8 cellular contexts compared by ENCODE assay signal in the genomic region with DNA sequence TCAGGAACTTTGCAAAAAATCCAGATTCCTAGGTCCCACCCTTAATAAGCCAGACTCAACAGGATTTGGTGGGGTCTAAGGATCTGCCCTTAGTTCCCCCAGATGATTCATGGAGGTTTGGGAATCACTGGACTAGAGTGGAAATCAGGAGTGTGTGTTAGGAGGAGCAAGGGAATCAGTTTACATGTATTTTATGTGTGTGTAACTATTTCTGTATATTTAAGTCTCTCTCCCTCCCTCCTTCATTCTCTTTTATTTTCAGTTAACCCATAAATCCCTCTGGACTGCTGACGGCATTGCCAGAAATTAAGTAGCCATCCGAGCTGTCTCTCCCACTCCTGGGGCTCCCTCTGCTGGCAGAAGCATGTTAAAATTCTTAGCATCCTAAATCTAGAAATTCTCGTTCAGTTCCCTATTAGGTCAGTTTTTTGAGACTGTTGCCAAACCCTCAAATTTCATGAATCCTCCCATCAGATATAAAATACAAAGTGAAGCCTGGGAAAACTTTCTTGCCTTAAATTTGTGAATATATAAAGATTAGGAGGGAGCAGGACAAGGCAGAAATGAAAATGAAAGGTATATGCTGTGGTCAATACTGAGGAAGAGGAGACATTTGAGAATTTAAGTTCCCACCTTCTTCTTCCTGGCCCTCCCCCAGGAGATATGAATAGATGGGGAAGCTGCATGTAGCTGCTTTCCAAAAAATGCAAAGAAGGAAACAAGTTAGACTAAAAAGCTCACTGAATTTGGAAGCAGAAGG.
DNase-seq lines count a peak whose midpoint lies in the region; ATAC-seq lines count a peak whose summit lies in the region.

No MANE protein-coding gene starts in this region.

- ATAC-seq in HG02938 (IDR thresholded peaks at IDR 0.05; ENCODE audit: unreplicated experiment) (peak; percentile 72), GM19463 (IDR thresholded peaks at IDR 0.05; ENCODE audit: unreplicated experiment) (no peak)

- DNase-seq in GM04504 (ENCODE audit: low read depth) (peak; percentile 46), NCI-H2227 treated with DMSO at 0.1 percent for 48 hours (lab: John Stamatoyannopoulos, UW) (peak; percentile 67), cerebellar cortex (ENCODE audit: low spot score) (peak; percentile 84), kidney tubule cell (ENCODE audit: low spot score) (peak; percentile 82)
- DNase-seq in activated CD4-positive, CD25-positive, alpha-beta regulatory T cell treated with anti-CD3 and anti-CD28 coated beads, Interleukin-2, amount 50 U/mL, for 16 hours (ENCODE audit: low read depth, low spot score) = peak; percentile 54
- DNase-seq in stimulated activated CD4-positive, alpha-beta T cell treated with anti-CD3 and anti-CD28 coated beads, Interleukin-2, amount 100 ng/mL, for 24 hours = peak; percentile 80 to 83
